ENCODE assay signal across 16 cellular contexts in genomic region chr4:110472583-110473329, GRCh38. TPM values are rescaled to one million over a fixed set of nuclear protein-coding genes. Genes with fewer than 3 reads are reported as not detected.
"Had no signal": no experiment of that assay in that cellular context is flagged by ENCODE, and none has a peak within 500 bp of the region (broad histone marks: within the 10 kb centered on the region; RNA-seq: fewer than 3 reads in every experiment).

No MANE protein-coding gene starts in this region.

- DNase-seq: activated B cell treated with CpG ODN at 0.5 μM for 24 hours; activated CD4-positive, alpha-beta T cell treated with anti-CD3 and anti-CD28 coated beads, Interleukin-2, amount 50 U/mL, for 1 hour; activated naive CD4-positive, alpha-beta T cell treated with anti-CD3 and anti-CD28 coated beads, Interleukin-2, amount 50 U/mL, for 16 hours; activated T-cell treated with anti-CD3 and anti-CD28 coated beads for 4 hours; adrenal gland; caudate nucleus; effector CD8-positive, alpha-beta T cell; naive thymus-derived CD4-positive, alpha-beta T cell; stimulated activated naive CD4-positive, alpha-beta T cell; upper lobe of left lung had no signal

- ATAC-seq: gastroesophageal sphincter; naive thymus-derived CD4-positive, alpha-beta T cell had no signal

- H3K4me3 ChIP-seq: adrenal gland, coronary artery, gastroesophageal sphincter, right atrium auricular region, upper lobe of left lung had no signal

- H3K27me3 ChIP-seq: adrenal gland, right atrium auricular region, upper lobe of left lung had no signal

- H3K36me3 ChIP-seq: adrenal gland, gastroesophageal sphincter, neutrophil, right atrium auricular region, upper lobe of left lung had no signal

- H3K27ac ChIP-seq: adrenal gland, coronary artery, epithelial cell of prostate, gastroesophageal sphincter, neutrophil, right atrium auricular region, upper lobe of left lung had no signal

- H3K4me1 ChIP-seq: adrenal gland, gastroesophageal sphincter had no signal

- H3K9me3 ChIP-seq: adrenal gland, neutrophil had no signal

RNA-seq across cellular contexts. Expression of gene ENPEP, which starts 3.2 kb away (rescaled TPM):
- total RNA-seq: activated B cell treated with CpG ODN at 0.5 μM for 24 hours; activated CD8-positive, alpha-beta memory T cell treated with anti-CD3 and anti-CD28 coated beads for 36 hours had no signal
- polyA plus RNA-seq: naive thymus-derived CD4-positive, alpha-beta T cell had no signal
